Comparison of ENCODE assay signal across 24 cellular contexts in the genomic region with DNA sequence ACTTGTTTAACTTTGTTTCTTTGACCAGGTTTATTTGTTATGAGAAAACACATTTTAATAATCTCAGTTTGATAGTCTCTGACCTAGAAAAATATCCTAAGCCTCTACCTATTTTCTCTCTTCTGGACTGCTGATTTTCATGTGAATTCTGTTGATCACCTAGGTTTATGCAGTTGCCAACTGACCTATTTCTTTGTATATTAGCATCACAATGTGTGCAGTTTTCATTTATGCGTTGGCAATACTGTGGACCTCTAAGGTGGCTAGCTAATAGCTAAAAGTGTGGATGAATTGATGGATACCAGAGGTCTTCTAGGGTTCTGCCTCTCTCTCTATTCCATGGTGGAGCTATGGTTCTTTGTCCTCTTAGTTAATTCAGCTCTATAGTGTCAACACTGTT.
DNase-seq lines count a peak whose midpoint lies in the region; ATAC-seq, FAIRE-seq and TF ChIP-seq lines count a peak whose summit lies in the region.
"Had no signal": no experiment of that assay in that cellular context is flagged by ENCODE, and none has a peak within 500 bp of the region (broad histone marks: within the 10 kb centered on the region; RNA-seq: fewer than 3 reads in every experiment).

No MANE protein-coding gene starts in this region.

- CTCF ChIA-PET in A549 (lab: Yijun Ruan, JAX), result interaction anchor here (1.2 kb wide), 1 partner anchor 58 kb away, joined by 3 read pairs; no protein-coding TSS in a partner anchor

- H3K27ac ChIP-seq in A549 (no peak overlapping the region), small intestine (ENCODE audit: low read depth in 1 of 2, low read length in 1 of 2) (no peak overlapping the region)
- H3K27ac ChIP-seq: 22Rv1, BLaER1 had no signal

- no peaks in the 10 kb centered on the region for H3K4me1 ChIP-seq in A549
- no peaks in the 10 kb centered on the region for H3K4me1 ChIP-seq in small intestine (ENCODE audit: control insufficient read depth in 2 of 2, insufficient read depth in 1 of 2, low read depth in 1 of 2, low read length in 1 of 2)
- H3K4me1 ChIP-seq: BE2C, BLaER1 had no signal

- H3K4me2 ChIP-seq in A549, result no peak overlapping the region
- H3K4me2 ChIP-seq: BLaER1 had no signal

- in situ Hi-C loops in G401 (cut with HindIII; ENCODE audit: low sequenced_read_pairs), result no loop called here

- no peak for DNase-seq in A549 (ENCODE audit: low read depth in 1 of 2, low spot score in 1 of 2)
- DNase-seq in G401 (ENCODE audit: low spot score), result peak; percentile 77
- DNase-seq in cerebellar cortex (ENCODE audit: low spot score), result peak; percentile 73
- no peak for DNase-seq in OCI-M1 (lab: John Stamatoyannopoulos, UW)
- no peak for DNase-seq in small intestine
- DNase-seq: ACHN; BE2C; CD4-positive, alpha-beta memory T cell; CD4-positive, CD25-positive, alpha-beta regulatory T cell; CD8-positive, alpha-beta memory T cell; COR-L47; DMS 273 treated with DMSO at 0.1 percent for 48 hours; DMS153; DMS53; DMS79; DND-41; GDM1 had no signal

- no peak for TF ChIP-seq RAD21 in A549 (conservative IDR thresholded peaks at IDR 0.05 in 1 of 2, IDR thresholded peaks at IDR 0.05 in 1 of 2)

- no peaks in the 10 kb centered on the region for H3K27me3 ChIP-seq in small intestine (ENCODE audit: control insufficient read depth in 2 of 2, insufficient read depth in 2 of 2, low read length in 2 of 2)
- H3K27me3 ChIP-seq: BE2C, BLaER1 had no signal

- TF ChIP-seq EP300 in A549 (IDR thresholded peaks at IDR 0.05), result no peak

- POLR2A ChIA-PET in A549 (lab: Yijun Ruan, JAX), result no interaction called here

- H3K4me3 ChIP-seq in A549 (no peak overlapping the region), small intestine (ENCODE audit: low read depth in 1 of 2, low read length in 2 of 2) (no peak overlapping the region)
- H3K4me3 ChIP-seq: BLaER1, GM12878 had no signal

- WGBS in A549 (ENCODE audit: missing lambda C conversion rate), result 94% methylated on average over 1 of the region's 1 CpG
- WGBS in small intestine, 3 donors, result 85 to 90% (median 88%) methylated on average over 1 of the region's 1 CpG

- TF ChIP-seq CTCF in A549 (IDR thresholded peaks at IDR 0.05), result no peak

- no peak for TF ChIP-seq POLR2A in A549 (IDR thresholded peaks at IDR 0.05; ENCODE audit: low read length)

- no peaks in the 10 kb centered on the region for H3K36me3 ChIP-seq in small intestine (ENCODE audit: control insufficient read depth in 2 of 2, insufficient read depth in 2 of 2, low read length in 2 of 2)
- H3K36me3 ChIP-seq: BE2C, BLaER1 had no signal

- H3K9me3 ChIP-seq in A549 (0 out of 3 replicates have a peak, but pooled peaks cover 5% of the 10 kb centered on the region), small intestine (ENCODE audit: control insufficient read depth, low read depth) (no peaks in the 10 kb centered on the region)
- H3K9me3 ChIP-seq: BE2C, BLaER1 had no signal

- peak; percentile 85 for FAIRE-seq in A549 (lab: Jason Lieb, UNC)
- no peak for FAIRE-seq in small intestine (lab: Jason Lieb, UNC)
- FAIRE-seq: GM12878, GM12892, GM18507, GM19239 had no signal

- no peak for ATAC-seq in A549
- no peak for ATAC-seq in GM18858 (IDR thresholded peaks at IDR 0.05; ENCODE audit: unreplicated experiment)
- ATAC-seq: GM12878 had no signal

TF ChIP-seq in A549, 52 proteins besides CTCF, POLR2A, EP300 and RAD21:
- TF ChIP-seq MAFK (IDR thresholded peaks at IDR 0.05; ENCODE audit: partially characterized antibody) (no peak), PHF8 (IDR thresholded peaks at IDR 0.05; ENCODE audit: borderline replicate concordance, low read depth) (no peak), EHMT2 (IDR thresholded peaks at IDR 0.05; ENCODE audit: low read depth) (no peak), HOXB5 (CRISPR knock-in tag; IDR thresholded peaks at IDR 0.05) (no peak), FOSB (CRISPR knock-in tag; IDR thresholded peaks at IDR 0.05) (no peak), HDAC2 (IDR thresholded peaks at IDR 0.05) (no peak), BHLHE40 (IDR thresholded peaks at IDR 0.05; ENCODE audit: low read depth, low read length) (no peak), ZFP36 (IDR thresholded peaks at IDR 0.05; ENCODE audit: borderline replicate concordance, partially characterized antibody) (no peak), HOXA7 (CRISPR knock-in tag; IDR thresholded peaks at IDR 0.05) (no peak), KDM1A (IDR thresholded peaks at IDR 0.05; ENCODE audit: low read depth) (no peak), RFX5 (IDR thresholded peaks at IDR 0.05) (no peak)
- TF ChIP-seq, protein P1, sequence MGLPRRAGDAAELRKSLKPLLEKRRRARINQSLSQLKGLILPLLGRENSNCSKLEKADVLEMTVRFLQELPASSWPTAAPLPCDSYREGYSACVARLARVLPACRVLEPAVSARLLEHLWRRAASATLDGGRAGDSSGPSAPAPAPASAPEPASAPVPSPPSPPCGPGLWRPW (IDR thresholded peaks at IDR 0.05), result no peak
- TF ChIP-seq, protein P2, sequence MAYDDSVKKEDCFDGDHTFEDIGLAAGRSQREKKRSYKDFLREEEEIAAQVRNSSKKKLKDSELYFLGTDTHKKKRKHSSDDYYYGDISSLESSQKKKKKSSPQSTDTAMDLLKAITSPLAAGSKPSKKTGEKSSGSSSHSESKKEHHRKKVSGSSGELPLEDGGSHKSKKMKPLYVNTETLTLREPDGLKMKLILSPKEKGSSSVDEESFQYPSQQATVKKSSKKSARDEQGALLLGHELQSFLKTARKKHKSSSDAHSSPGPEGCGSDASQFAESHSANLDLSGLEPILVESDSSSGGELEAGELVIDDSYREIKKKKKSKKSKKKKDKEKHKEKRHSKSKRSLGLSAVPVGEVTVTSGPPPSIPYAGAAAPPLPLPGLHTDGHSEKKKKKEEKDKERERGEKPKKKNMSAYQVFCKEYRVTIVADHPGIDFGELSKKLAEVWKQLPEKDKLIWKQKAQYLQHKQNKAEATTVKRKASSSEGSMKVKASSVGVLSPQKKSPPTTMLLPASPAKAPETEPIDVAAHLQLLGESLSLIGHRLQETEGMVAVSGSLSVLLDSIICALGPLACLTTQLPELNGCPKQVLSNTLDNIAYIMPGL (CRISPR knock-in tag; IDR thresholded peaks at IDR 0.05; ENCODE audit: borderline replicate concordance), result no peak

Comparison
In these comparisons a context has a peak if more than half of its experiments do, and no peak if none do; other contexts are left out.
1. DNase-seq: peak in G401 (single experiment) and cerebellar cortex (single experiment); none in A549 (0 of 2), OCI-M1 (single experiment) and small intestine (single experiment).